8 cellular contexts compared by ENCODE assay signal in genomic region chr16:2196162-2196980, GRCh38. TPM values are rescaled to one million over a fixed set of nuclear protein-coding genes. Genes with fewer than 3 reads are reported as not detected.
DNase-seq lines count a peak whose midpoint lies in the region; TF ChIP-seq lines count a peak whose summit lies in the region.

Gene CASKIN1 (minus strand): TSS chr16:2196605. CDS start chr16:2196432, 173 bp downstream.

- peaks cover 35% of the 10 kb centered on the region for H3K27me3 ChIP-seq in PC-9 (ENCODE audit: insufficient read depth, low read depth)
- peaks cover 28% of the 10 kb centered on the region for H3K27me3 ChIP-seq in rectal smooth muscle tissue (ENCODE audit: control insufficient read depth, insufficient read depth, low read length)

- DNase-seq in NCI-H2171 treated with DMSO at 0.1 percent for 48 hours (lab: John Stamatoyannopoulos, UW) (peak; percentile 21), NCI-H2171 (lab: John Stamatoyannopoulos, UW) (no peak), PC-9 (no peak), epithelial cell of esophagus (ENCODE audit: low read depth) (no peak), lower leg skin (ENCODE audit: low spot score in 2 of 2) (no peak)
- no peak for DNase-seq in stimulated activated CD4-positive, alpha-beta T cell treated with anti-CD3 and anti-CD28 coated beads, Interleukin-12 subunit alpha, Interleukin-12 subunit beta, amount 100 ng/mL, for 4 hours
- no peak for DNase-seq in activated CD4-positive, alpha-beta T cell treated with anti-CD3 and anti-CD28 coated beads for 4 hours

- TF ChIP-seq CTCF in PC-9 (conservative IDR thresholded peaks at IDR 0.05) (no peak), epithelial cell of esophagus (IDR thresholded peaks at IDR 0.05; ENCODE audit: insufficient read depth, low read depth, low read length, missing control alignments) (no peak), lower leg skin (IDR thresholded peaks at IDR 0.05) (no peak)

- intact Hi-C loops in PC-9 (cut with micrococcal nuclease; ENCODE audit: unreplicated experiment): loop anchor here (5.0 kb wide), 1 partner anchor 306 kb away; no protein-coding TSS in a partner anchor
- intact Hi-C loops in lower leg skin (cut with DNase I; ENCODE audit: low total_unique reads): no loop called here

- H3K9ac ChIP-seq in rectal smooth muscle tissue (ENCODE audit: low read length): no peak within 1 kb of the TSS

- no peak within 1 kb of the TSS for H3K27ac ChIP-seq in PC-9
- H3K27ac ChIP-seq in rectal smooth muscle tissue (ENCODE audit: low read depth, low read length): no peak within 1 kb of the TSS

- POLR2A ChIA-PET in PC-9 (lab: Charles Lee; ENCODE audit: unreplicated experiment): no interaction called here

- H3F3A ChIP-seq in PC-9 (ENCODE audit: insufficient read depth, low read depth): peaks cover 12% of the 10 kb centered on the region; the same call in 1 of the 2 replicates

- no TSS peak for BruUV-seq in PC-9 (replicated peaks; lab: Mats Ljungman, UMichigan)

- H3K79me2 ChIP-seq in PC-9 (ENCODE audit: low read depth): no peaks in the 10 kb centered on the region

- H3K36me3 ChIP-seq in PC-9 (ENCODE audit: low read depth) (no peaks in the 10 kb centered on the region), rectal smooth muscle tissue (ENCODE audit: control insufficient read depth, insufficient read depth, low read length) (no peaks in the 10 kb centered on the region)

- 0% methylated on average over 7 of the region's 129 CpGs; no CpG with 5 or more reads in 1 of the 2 donors for WGBS in lower leg skin, 2 donors

- no peaks in the 10 kb centered on the region for H4K20me1 ChIP-seq in PC-9 (ENCODE audit: insufficient read depth)

- no peaks in the 10 kb centered on the region for H3K9me3 ChIP-seq in PC-9 (ENCODE audit: insufficient read depth, low read depth)

- H3K4me1 ChIP-seq in PC-9 (replicated peaks; ENCODE audit: insufficient read depth): no peaks in the 10 kb centered on the region
- no peaks in the 10 kb centered on the region for H3K4me1 ChIP-seq in rectal smooth muscle tissue (ENCODE audit: control insufficient read depth, insufficient read depth, low read length)

- no peak for TF ChIP-seq POLR2A in lower leg skin (IDR thresholded peaks at IDR 0.05)

- peak within 1 kb of the TSS; percentile 48; the same call in 1 of the 2 replicates for H3K4me3 ChIP-seq in PC-9
- H3K4me3 ChIP-seq in epithelial cell of esophagus (ENCODE audit: low read length): peak within 1 kb of the TSS; percentile 27
- peak within 1 kb of the TSS; percentile 21 for H3K4me3 ChIP-seq in rectal smooth muscle tissue (ENCODE audit: low read length)
- no peak within 1 kb of the TSS for H3K4me3 ChIP-seq in lower leg skin (ENCODE audit: low read depth, poor library complexity, severe bottlenecking)

- H2AFZ ChIP-seq in PC-9: no peak within 1 kb of the TSS

- H3K9me2 ChIP-seq in PC-9 (ENCODE audit: insufficient read depth): no peaks in the 10 kb centered on the region

- peak within 1 kb of the TSS; percentile 77 for H3K4me2 ChIP-seq in PC-9

- CTCF ChIA-PET in PC-9 (lab: Charles Lee): interaction anchor here (0.5 kb wide), 1 partner anchor 848 kb away, joined by 3 read pairs; no protein-coding TSS in a partner anchor

RNA-seq across cellular contexts. Expression of gene CASKIN1, which starts in this region (rescaled TPM):
- total RNA-seq in PC-9 (2021) (2.1 and 3.3 TPM in 2 replicates), lower leg skin (1 to 10 TPM in 3 of 4 donors, under 1 TPM in 1; 0.71 to 2.2 (median 1.3) TPM)
